ENCODE assay signal across 21 cellular contexts in genomic region chr13:26743971-26744370, GRCh38. TPM values are rescaled to one million over a fixed set of nuclear protein-coding genes. Genes with fewer than 3 reads are reported as not detected.
A peak's percentile ranks its signal among the peaks of the same experiment; 100 is the strongest.
DNase-seq lines count a peak whose midpoint lies in the region; ATAC-seq and TF ChIP-seq lines count a peak whose summit lies in the region.
"Had no signal": no experiment of that assay in that cellular context is flagged by ENCODE, and none has a peak within 500 bp of the region (broad histone marks: within the 10 kb centered on the region; RNA-seq: fewer than 3 reads in every experiment).

No MANE protein-coding gene starts in this region.

- H3K9me3 Mint-ChIP-seq in neural progenitor cell = peaks cover 12% of the 10 kb centered on the region

- no peak overlapping the region for H3K27ac Mint-ChIP-seq in neural progenitor cell
- H3K27ac Mint-ChIP-seq: CD4-positive, CD25-positive, alpha-beta regulatory T cell had no signal

- H3K4me3 ChIP-seq in H7 (ENCODE audit: insufficient read depth, low read depth, low read length) (no peak overlapping the region), neural progenitor cell (no peak overlapping the region)
- H3K4me3 ChIP-seq: HAP-1 had no signal

- DNase-seq in H7 (peak; percentile 68), NCI-H146 (lab: John Stamatoyannopoulos, UW) (peak; percentile 81), NCI-H69 (lab: John Stamatoyannopoulos, UW) (peak; percentile 10), neural progenitor cell (ENCODE audit: low spot score) (peak; percentile 70), substantia nigra (lab: John Stamatoyannopoulos, UW) (no peak), MV-4-11 (lab: John Stamatoyannopoulos, UW) (no peak)
- DNase-seq: CD4-positive, CD25-positive, alpha-beta regulatory T cell; COR-L47; DMS79 treated with DMSO at 0.1 percent for 48 hours; KG1; NCI-H1105 treated with DMSO at 0.1 percent for 48 hours; NCI-H1694 treated with DMSO at 0.1 percent for 48 hours; NCI-H2081 treated with DMSO at 0.1 percent for 48 hours; SIG-M5; SK-N-SH had no signal

- no peaks in the 10 kb centered on the region for H3K27me3 Mint-ChIP-seq in neural progenitor cell (ENCODE audit: insufficient read depth, low read depth)

- peaks cover 23% of the 10 kb centered on the region for H3K4me1 ChIP-seq in neural progenitor cell
- H3K4me1 ChIP-seq: HAP-1 had no signal

- ATAC-seq in activated CD4-positive, CD25-positive, alpha-beta regulatory T cell treated with anti-CD3 and anti-CD28 coated beads, Interleukin-2, amount 50 U/mL, for 24 hours = no peak
- ATAC-seq: Panc1 had no signal

- no peak overlapping the region for H3K9ac ChIP-seq in neural progenitor cell
- H3K9ac ChIP-seq: SK-N-SH had no signal

- H3K4me1 Mint-ChIP-seq in neural progenitor cell = peaks cover 18% of the 10 kb centered on the region
- H3K4me1 Mint-ChIP-seq: CD4-positive, CD25-positive, alpha-beta regulatory T cell had no signal

- no peak overlapping the region for H3K4me3 Mint-ChIP-seq in neural progenitor cell
- H3K4me3 Mint-ChIP-seq: CD4-positive, CD25-positive, alpha-beta regulatory T cell had no signal

- peak overlapping the region; percentile 39 for H3K4me2 ChIP-seq in neural progenitor cell
- H3K4me2 ChIP-seq: SK-N-SH had no signal

- H3K36me3 ChIP-seq in H7 (replicated peaks; ENCODE audit: control insufficient read depth, insufficient read depth, low read length) (no peaks in the 10 kb centered on the region), neural progenitor cell (no peaks in the 10 kb centered on the region)
- H3K36me3 ChIP-seq: HAP-1 had no signal

- H4K20me1 ChIP-seq in neural progenitor cell (ENCODE audit: low read depth) = no peaks in the 10 kb centered on the region

- TF ChIP-seq CTCF in neural progenitor cell (IDR thresholded peaks at IDR 0.05) = no peak

- no peaks in the 10 kb centered on the region for H3K27me3 ChIP-seq in H7 (ENCODE audit: control insufficient read depth, insufficient read depth, low read length)
- peaks cover 5% of the 10 kb centered on the region for H3K27me3 ChIP-seq in neural progenitor cell

- H2AFZ ChIP-seq in neural progenitor cell (replicated peaks) = no peak overlapping the region

- no peak overlapping the region for H3K27ac ChIP-seq in neural progenitor cell
- H3K27ac ChIP-seq in substantia nigra (ENCODE audit: low read depth, low read length, poor library complexity, severe bottlenecking) = no peak overlapping the region

- H3F3A ChIP-seq in neural progenitor cell (ENCODE audit: low read depth) = peaks cover 3% of the 10 kb centered on the region

- no peaks in the 10 kb centered on the region for H3K9me3 ChIP-seq in neural progenitor cell (ENCODE audit: low read depth)
- H3K9me3 ChIP-seq: HAP-1, SK-N-SH had no signal

- no peaks in the 10 kb centered on the region for H3K79me2 ChIP-seq in neural progenitor cell (ENCODE audit: low read depth)

- H3K36me3 Mint-ChIP-seq in neural progenitor cell = no peaks in the 10 kb centered on the region
- H3K36me3 Mint-ChIP-seq: CD4-positive, CD25-positive, alpha-beta regulatory T cell had no signal

RNA-seq across cellular contexts. Expression of gene GPR12, which starts 16.6 kb away (rescaled TPM):
- total RNA-seq in H7 (2014; rRNA removed; shearing (Covaris generic)) = not detected in 2 replicates
- total RNA-seq in neural progenitor cell (ENCODE audit: low replicate concordance) = not detected in 2 replicates
- total RNA-seq: CD4-positive, CD25-positive, alpha-beta regulatory T cell; HT1080; NCI-H460; T-helper 2 cell treated with Interferon-gamma antibody and Interleukin-4, amounts not matched to agents 100 ng/mL and 5 ng/mL, for 36 hours had no signal

Comparison
In these comparisons a context has a peak if more than half of its experiments do, and no peak if none do; other contexts are left out.
1. DNase-seq: peak in H7 (single experiment), NCI-H146 (single experiment), NCI-H69 (single experiment) and neural progenitor cell (single experiment); none in substantia nigra (0 of 49) and MV-4-11 (single experiment).